In genomic region chr5:109692852-109693251, GRCh38 we compare ENCODE assay signal across 1 cellular context.
TF ChIP-seq lines count a peak whose summit lies in the region.

No MANE protein-coding gene starts in this region.

TF ChIP-seq in K562, 482 proteins besides CTCF, POLR2A, EP300 and RAD21:
- TF ChIP-seq ARNT (IDR thresholded peaks at IDR 0.05), result no peak
- TF ChIP-seq NRF1 (conservative IDR thresholded peaks at IDR 0.05 in 1 of 2, IDR thresholded peaks at IDR 0.05 in 1 of 2), result 0 out of 4 replicates have a peak, but pooled peaks have one; percentile 11 to 37
- TF ChIP-seq, protein P1, sequence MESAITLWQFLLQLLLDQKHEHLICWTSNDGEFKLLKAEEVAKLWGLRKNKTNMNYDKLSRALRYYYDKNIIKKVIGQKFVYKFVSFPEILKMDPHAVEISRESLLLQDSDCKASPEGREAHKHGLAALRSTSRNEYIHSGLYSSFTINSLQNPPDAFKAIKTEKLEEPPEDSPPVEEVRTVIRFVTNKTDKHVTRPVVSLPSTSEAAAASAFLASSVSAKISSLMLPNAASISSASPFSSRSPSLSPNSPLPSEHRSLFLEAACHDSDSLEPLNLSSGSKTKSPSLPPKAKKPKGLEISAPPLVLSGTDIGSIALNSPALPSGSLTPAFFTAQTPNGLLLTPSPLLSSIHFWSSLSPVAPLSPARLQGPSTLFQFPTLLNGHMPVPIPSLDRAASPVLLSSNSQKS (CRISPR knock-in tag; IDR thresholded peaks at IDR 0.05), result no peak
- 0 out of 2 replicates have a peak, but pooled peaks have one; percentile 16 for TF ChIP-seq HINFP (tag; conservative IDR thresholded peaks at IDR 0.05; ENCODE audit: low read depth)
- peak; percentile 96 for TF ChIP-seq MYNN (IDR thresholded peaks at IDR 0.05)
- TF ChIP-seq MYNN (CRISPR knock-in tag; IDR thresholded peaks at IDR 0.05), result no peak; the same call in 1 of the 2 replicates
- TF ChIP-seq NCOA6 (IDR thresholded peaks at IDR 0.05), result no peak
- no peak for TF ChIP-seq CC2D1A (IDR thresholded peaks at IDR 0.05)
- TF ChIP-seq, protein P2, sequence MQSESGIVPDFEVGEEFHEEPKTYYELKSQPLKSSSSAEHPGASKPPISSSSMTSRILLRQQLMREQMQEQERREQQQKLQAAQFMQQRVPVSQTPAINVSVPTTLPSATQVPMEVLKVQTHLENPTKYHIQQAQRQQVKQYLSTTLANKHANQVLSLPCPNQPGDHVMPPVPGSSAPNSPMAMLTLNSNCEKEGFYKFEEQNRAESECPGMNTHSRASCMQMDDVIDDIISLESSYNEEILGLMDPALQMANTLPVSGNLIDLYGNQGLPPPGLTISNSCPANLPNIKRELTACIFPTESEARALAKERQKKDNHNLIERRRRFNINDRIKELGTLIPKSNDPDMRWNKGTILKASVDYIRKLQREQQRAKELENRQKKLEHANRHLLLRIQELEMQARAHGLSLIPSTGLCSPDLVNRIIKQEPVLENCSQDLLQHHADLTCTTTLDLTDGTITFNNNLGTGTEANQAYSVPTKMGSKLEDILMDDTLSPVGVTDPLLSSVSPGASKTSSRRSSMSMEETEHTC (IDR thresholded peaks at IDR 0.05), result no peak
- no peak for TF ChIP-seq GATA2 (CRISPR knock-in tag; IDR thresholded peaks at IDR 0.05)
